Comparison of ENCODE assay signal across 39 cellular contexts in the genomic region with DNA sequence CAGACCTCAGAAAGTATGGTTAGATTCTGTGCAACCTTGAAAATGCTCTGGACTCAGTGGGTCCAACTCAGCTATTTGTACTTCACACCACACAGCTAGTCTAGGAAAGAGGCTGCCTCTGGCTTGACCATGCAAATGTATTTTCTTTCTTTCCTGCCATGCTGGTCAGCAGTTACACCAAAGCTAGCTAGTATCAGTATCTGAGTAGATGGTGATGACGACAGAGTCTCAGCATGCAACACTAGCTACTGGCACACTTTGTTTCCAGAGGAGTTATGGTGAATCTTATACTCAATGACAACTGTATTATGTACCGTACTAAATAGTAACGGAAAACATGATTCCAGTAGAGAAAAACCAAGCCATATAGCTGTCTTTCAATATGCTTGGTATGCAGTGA.
"Had no signal": no experiment of that assay in that cellular context is flagged by ENCODE, and none has a peak within 500 bp of the region (broad histone marks: within the 10 kb centered on the region; RNA-seq: fewer than 3 reads in every experiment).

No MANE protein-coding gene starts in this region.

- H3K27ac Mint-ChIP-seq: activated B cell treated with CpG ODN at 0.5 μM for 24 hours; activated CD4-positive, alpha-beta memory T cell treated with anti-CD3 and anti-CD28 coated beads for 36 hours; activated CD4-positive, alpha-beta T cell treated with anti-CD3 and anti-CD28 coated beads, Interleukin-2, amount 10 ng/mL, durations not matched to agents 24 days and 14 days; activated CD8-positive, alpha-beta T cell treated with anti-CD3 and anti-CD28 coated beads for 36 hours; activated naive CD4-positive, alpha-beta T cell treated with anti-CD3 and anti-CD28 coated beads for 36 hours; activated naive CD4-positive, alpha-beta T cell treated with anti-CD3 and anti-CD28 coated beads, Interleukin-2, amount 50 U/mL, for 72 hours; activated naive CD8-positive, alpha-beta T cell treated with anti-CD3 and anti-CD28 coated beads for 36 hours; activated T-cell treated with anti-CD3 and anti-CD28 coated beads, Interleukin-2, amount 50 U/mL, for 72 hours; activated T-helper 1 cell treated with anti-CD3 and anti-CD28 coated beads, Interleukin-12 subunit alpha, Interleukin-12 subunit beta, Interleukin-2, Interleukin-4 antibody, amounts not matched to agents 30 ng/mL and 10 ng/mL and 1 ng/mL, durations not matched to agents 14 hours and 24 hours and 36 hours; activated T-helper 17 cell treated with anti-CD3 and anti-CD28 coated beads, Interleukin-2, amount 50 U/mL, for 72 hours; T-helper 1 cell treated with Interleukin-12 subunit alpha and Interleukin-12 subunit beta and Interleukin-4 antibody, amounts not matched to agents 30 μg/mL and 1 μg/mL, for 36 hours; T-helper 2 cell treated with Interferon-gamma antibody and Interleukin-4, amounts not matched to agents 5 μg/mL and 100 μg/mL, for 36 hours had no signal

- DNase-seq: activated B cell treated with CpG ODN at 0.5 μM for 24 hours; activated CD4-positive, alpha-beta memory T cell treated with anti-CD3 and anti-CD28 coated beads for 36 hours; activated CD4-positive, alpha-beta T cell treated with anti-CD3 and anti-CD28 coated beads for 4 hours; activated CD4-positive, alpha-beta T cell treated with anti-CD3 and anti-CD28 coated beads, Interleukin-2, amount 10 ng/mL, durations not matched to agents 24 days and 14 days; activated CD4-positive, alpha-beta T cell treated with anti-CD3 and anti-CD28 coated beads, Interleukin-2, amount 50 U/mL, for 1 hour; activated CD4-positive, alpha-beta T cell treated with anti-CD3 and anti-CD28 coated beads, Interleukin-2, amount 50 U/mL, for 4 hours; activated CD4-positive, CD25-positive, alpha-beta regulatory T cell treated with anti-CD3 and anti-CD28 coated beads, Interleukin-2, amount 50 U/mL, for 72 hours; activated CD8-positive, alpha-beta memory T cell treated with anti-CD3 and anti-CD28 coated beads, Interleukin-2, amount 50 U/mL, for 4 hours; activated CD8-positive, alpha-beta T cell treated with anti-CD3 and anti-CD28 coated beads for 36 hours; activated effector memory CD4-positive, alpha-beta T cell treated with anti-CD3 and anti-CD28 coated beads, Interleukin-2, amount 50 U/mL, for 16 hours; activated gamma-delta T cell treated with Interleukin-2 at 50 U/mL for 16 hours; activated naive CD4-positive, alpha-beta T cell; activated naive CD4-positive, alpha-beta T cell treated with anti-CD3 and anti-CD28 coated beads for 36 hours; activated naive CD4-positive, alpha-beta T cell treated with anti-CD3 and anti-CD28 coated beads, Interleukin-2, amount 50 U/mL, for 16 hours; activated naive CD8-positive, alpha-beta T cell treated with anti-CD3 and anti-CD28 coated beads for 36 hours; activated T-cell treated with anti-CD3 and anti-CD28 coated beads for 4 hours; activated T-cell treated with anti-CD3 and anti-CD28 coated beads, Interleukin-2, amount 50 U/mL, for 1 hour; activated T-cell treated with anti-CD3 and anti-CD28 coated beads, Interleukin-2, amount 50 U/mL, for 4 hours; activated T-cell treated with anti-CD3 and anti-CD28 coated beads, Interleukin-2, amount 50 U/mL, for 72 hours; adrenal gland; amniotic stem cell; aorta; body of pancreas; brain microvascular endothelial cell; caudate nucleus; cerebellar nuclear complex; T-helper 2 cell; T-helper 9 cell had no signal

- FAIRE-seq: astrocyte, TTC549 had no signal

- H3K9me3 ChIP-seq: adrenal gland, body of pancreas, breast epithelium had no signal

- H3K4me3 Mint-ChIP-seq: activated B cell treated with CpG ODN at 0.5 μM for 24 hours; activated CD4-positive, alpha-beta memory T cell treated with anti-CD3 and anti-CD28 coated beads for 36 hours; activated CD4-positive, alpha-beta T cell treated with anti-CD3 and anti-CD28 coated beads, Interleukin-2, amount 10 ng/mL, durations not matched to agents 24 days and 14 days; activated CD8-positive, alpha-beta T cell treated with anti-CD3 and anti-CD28 coated beads for 36 hours; activated naive CD4-positive, alpha-beta T cell treated with anti-CD3 and anti-CD28 coated beads for 36 hours; activated naive CD8-positive, alpha-beta T cell treated with anti-CD3 and anti-CD28 coated beads for 36 hours; activated T-cell treated with anti-CD3 and anti-CD28 coated beads, Interleukin-2, amount 50 U/mL, for 4 hours; activated T-cell treated with anti-CD3 and anti-CD28 coated beads, Interleukin-2, amount 50 U/mL, for 72 hours; activated T-helper 1 cell treated with anti-CD3 and anti-CD28 coated beads, Interleukin-12 subunit alpha, Interleukin-12 subunit beta, Interleukin-2, Interleukin-4 antibody, amounts not matched to agents 30 ng/mL and 10 ng/mL and 1 ng/mL, durations not matched to agents 14 hours and 24 hours and 36 hours; activated T-helper 17 cell treated with anti-CD3 and anti-CD28 coated beads, Interleukin-2, amount 50 U/mL, for 72 hours; central memory CD8-positive, alpha-beta T cell; T-helper 1 cell treated with Interleukin-12 subunit alpha and Interleukin-12 subunit beta and Interleukin-4 antibody, amounts not matched to agents 30 μg/mL and 1 μg/mL, for 36 hours; T-helper 2 cell treated with Interferon-gamma antibody and Interleukin-4, amounts not matched to agents 5 μg/mL and 100 μg/mL, for 36 hours had no signal

- H3K27me3 ChIP-seq: adrenal gland, body of pancreas, brain microvascular endothelial cell, breast epithelium, cardiac muscle cell had no signal

- H3K4me1 Mint-ChIP-seq: activated B cell treated with CpG ODN at 0.5 μM for 24 hours; activated CD4-positive, alpha-beta T cell treated with anti-CD3 and anti-CD28 coated beads, Interleukin-2, amount 10 ng/mL, durations not matched to agents 24 days and 14 days; activated naive CD8-positive, alpha-beta T cell treated with anti-CD3 and anti-CD28 coated beads for 36 hours; activated T-helper 17 cell treated with anti-CD3 and anti-CD28 coated beads, Interleukin-2, amount 50 U/mL, for 72 hours had no signal

- H3K27me3 Mint-ChIP-seq: activated B cell treated with CpG ODN at 0.5 μM for 24 hours; activated CD4-positive, alpha-beta memory T cell treated with anti-CD3 and anti-CD28 coated beads for 36 hours; activated CD4-positive, alpha-beta T cell treated with anti-CD3 and anti-CD28 coated beads, Interleukin-2, amount 10 ng/mL, durations not matched to agents 24 days and 14 days; activated CD8-positive, alpha-beta T cell treated with anti-CD3 and anti-CD28 coated beads for 36 hours; activated naive CD8-positive, alpha-beta T cell treated with anti-CD3 and anti-CD28 coated beads for 36 hours; activated T-helper 17 cell treated with anti-CD3 and anti-CD28 coated beads, Interleukin-2, amount 50 U/mL, for 72 hours; central memory CD8-positive, alpha-beta T cell had no signal

- H3K27ac ChIP-seq: adrenal gland, body of pancreas, brain microvascular endothelial cell, breast epithelium, cardiac muscle cell, VCaP had no signal

- ATAC-seq: activated CD8-positive, alpha-beta T cell treated with anti-CD3 and anti-CD28 coated beads for 36 hours; activated naive CD4-positive, alpha-beta T cell treated with anti-CD3 and anti-CD28 coated beads, Interleukin-2, amount 50 U/mL, for 72 hours; activated T-cell treated with anti-CD3 and anti-CD28 coated beads, Interleukin-2, amount 50 U/mL, for 4 hours; activated T-cell treated with anti-CD3 and anti-CD28 coated beads, Interleukin-2, amount 50 U/mL, for 72 hours; activated T-helper 17 cell treated with anti-CD3 and anti-CD28 coated beads, Interleukin-2, amount 50 U/mL, for 72 hours; body of pancreas had no signal

- H3K4me3 ChIP-seq: adrenal gland, body of pancreas, breast epithelium, cardiac muscle cell had no signal

- H3K9me3 Mint-ChIP-seq: activated B cell treated with CpG ODN at 0.5 μM for 24 hours; activated CD4-positive, alpha-beta memory T cell treated with anti-CD3 and anti-CD28 coated beads for 36 hours; activated CD4-positive, alpha-beta T cell treated with anti-CD3 and anti-CD28 coated beads, Interleukin-2, amount 10 ng/mL, durations not matched to agents 24 days and 14 days; activated CD8-positive, alpha-beta T cell treated with anti-CD3 and anti-CD28 coated beads for 36 hours; activated naive CD4-positive, alpha-beta T cell treated with anti-CD3 and anti-CD28 coated beads for 36 hours; activated naive CD8-positive, alpha-beta T cell treated with anti-CD3 and anti-CD28 coated beads for 36 hours; activated T-cell treated with anti-CD3 and anti-CD28 coated beads, Interleukin-2, amount 50 U/mL, for 72 hours; activated T-helper 1 cell treated with anti-CD3 and anti-CD28 coated beads, Interleukin-12 subunit alpha, Interleukin-12 subunit beta, Interleukin-2, Interleukin-4 antibody, amounts not matched to agents 30 ng/mL and 10 ng/mL and 1 ng/mL, durations not matched to agents 14 hours and 24 hours and 36 hours; activated T-helper 17 cell treated with anti-CD3 and anti-CD28 coated beads, Interleukin-2, amount 50 U/mL, for 72 hours; central memory CD8-positive, alpha-beta T cell; T-helper 1 cell treated with Interleukin-12 subunit alpha and Interleukin-12 subunit beta and Interleukin-4 antibody, amounts not matched to agents 30 μg/mL and 1 μg/mL, for 36 hours; T-helper 2 cell treated with Interferon-gamma antibody and Interleukin-4, amounts not matched to agents 5 μg/mL and 100 μg/mL, for 36 hours had no signal

- H3K36me3 ChIP-seq: breast epithelium had no signal

- H3K4me1 ChIP-seq: adrenal gland, breast epithelium had no signal
